In genomic region chr14:55073856-55074255, GRCh38 we compare ENCODE assay signal across 1 cellular context.
TF ChIP-seq lines count a peak whose summit lies in the region.

No MANE protein-coding gene starts in this region.

TF ChIP-seq in GM12878, 131 proteins besides CTCF, POLR2A, EP300 and RAD21:
- TF ChIP-seq ATF2 (IDR thresholded peaks at IDR 0.05; ENCODE audit: low read length) = no peak
- TF ChIP-seq RELA (IDR thresholded peaks at IDR 0.05; ENCODE audit: borderline replicate concordance, partially characterized antibody) = no peak
- no peak for TF ChIP-seq BCL3 (IDR thresholded peaks at IDR 0.05; ENCODE audit: borderline replicate concordance, insufficient read depth, low read depth, low read length, poor library complexity, severe bottlenecking)
- TF ChIP-seq POLR2AphosphoS5 (IDR thresholded peaks at IDR 0.05; ENCODE audit: low read length) = no peak
- TF ChIP-seq YY1 (IDR thresholded peaks at IDR 0.05; ENCODE audit: low read depth, low read length) = no peak
- TF ChIP-seq CBFB (IDR thresholded peaks at IDR 0.05; ENCODE audit: low read depth) = no peak
- TF ChIP-seq RB1 (IDR thresholded peaks at IDR 0.05; ENCODE audit: borderline replicate concordance) = no peak
- TF ChIP-seq IRF5 (IDR thresholded peaks at IDR 0.05; ENCODE audit: borderline replicate concordance) = no peak
- no peak for TF ChIP-seq NKRF (conservative IDR thresholded peaks at IDR 0.05)
- no peak for TF ChIP-seq MEF2A (IDR thresholded peaks at IDR 0.05; ENCODE audit: insufficient read depth, low read depth, low read length)
- TF ChIP-seq JUND (IDR thresholded peaks at IDR 0.05; ENCODE audit: low read depth, low read length) = no peak
- TF ChIP-seq ZSCAN29 (IDR thresholded peaks at IDR 0.05) = no peak
- no peak for TF ChIP-seq E4F1 (IDR thresholded peaks at IDR 0.05; ENCODE audit: borderline replicate concordance, partially characterized antibody)
- TF ChIP-seq JUNB (IDR thresholded peaks at IDR 0.05) = no peak
- TF ChIP-seq IRF4 (IDR thresholded peaks at IDR 0.05; ENCODE audit: low read depth, low read length) = no peak
- no peak for TF ChIP-seq SMARCA5 (IDR thresholded peaks at IDR 0.05)
- no peak for TF ChIP-seq ZNF24 (IDR thresholded peaks at IDR 0.05)
- TF ChIP-seq CHD2 (IDR thresholded peaks at IDR 0.05; ENCODE audit: borderline replicate concordance, low read depth, low read length) = no peak
- no peak for TF ChIP-seq GATAD2B (conservative IDR thresholded peaks at IDR 0.05; ENCODE audit: low read depth)
- no peak for TF ChIP-seq ZNF274 (IDR thresholded peaks at IDR 0.05; ENCODE audit: insufficient read depth, insufficient read length)
